11 cellular contexts compared by ENCODE assay signal in the genomic region with DNA sequence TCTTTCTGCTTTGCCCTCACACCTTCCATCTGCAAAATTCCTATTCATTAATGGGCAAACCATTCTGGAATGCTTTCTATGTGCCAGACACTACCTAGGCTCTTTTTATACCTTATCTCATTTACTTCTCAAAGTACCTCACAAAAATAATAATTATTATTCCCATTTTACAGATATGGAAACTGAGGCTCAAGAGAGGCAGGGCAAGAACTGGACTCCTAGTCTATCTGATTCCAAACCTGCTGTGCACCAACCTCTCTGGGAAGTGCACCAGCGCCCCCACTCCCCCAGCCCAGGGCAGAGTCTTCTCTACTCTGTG. TPM values are rescaled to one million over a fixed set of nuclear protein-coding genes. Genes with fewer than 3 reads are reported as not detected.
DNase-seq lines count a peak whose midpoint lies in the region; ATAC-seq, FAIRE-seq and TF ChIP-seq lines count a peak whose summit lies in the region.
"Had no signal": no experiment of that assay in that cellular context is flagged by ENCODE, and none has a peak within 500 bp of the region (broad histone marks: within the 10 kb centered on the region; RNA-seq: fewer than 3 reads in every experiment).

No MANE protein-coding gene starts in this region.

- peaks cover 4% of the 10 kb centered on the region for H3K4me1 Mint-ChIP-seq in astrocyte (ENCODE audit: low read depth, unreplicated experiment)
- peaks cover 12% of the 10 kb centered on the region for H3K4me1 Mint-ChIP-seq in type B pancreatic cell (ENCODE audit: unreplicated experiment)

- H3K27me3 Mint-ChIP-seq in astrocyte (ENCODE audit: low read depth, unreplicated experiment) (peaks cover 73% of the 10 kb centered on the region), type B pancreatic cell (peaks cover 53% of the 10 kb centered on the region)

- no peak overlapping the region for H2AFZ ChIP-seq in astrocyte (ENCODE audit: low read depth, low read length)

- FAIRE-seq in astrocyte (lab: Jason Lieb, UNC), result no peak
- FAIRE-seq: TTC549 had no signal

- H3K27ac Mint-ChIP-seq in astrocyte (ENCODE audit: unreplicated experiment) (no peak overlapping the region), type B pancreatic cell (peak overlapping the region; percentile 62)

- intact Hi-C loops in left ventricle myocardium inferior (cut with micrococcal nuclease), result no loop called here
- intact Hi-C loops in left ventricle myocardium superior (cut with micrococcal nuclease), result no loop called here

- TF ChIP-seq CTCF in left ventricle myocardium inferior (IDR thresholded peaks at IDR 0.05; ENCODE audit: borderline replicate concordance) (no peak), astrocyte (IDR thresholded peaks at IDR 0.05; ENCODE audit: insufficient read depth, low read depth, low read length) (no peak), type B pancreatic cell (conservative IDR thresholded peaks at IDR 0.05) (no peak)

- ATAC-seq in left ventricle myocardium superior, result no peak

- H3K4me3 Mint-ChIP-seq in astrocyte (ENCODE audit: unreplicated experiment) (no peak overlapping the region), type B pancreatic cell (peak overlapping the region; percentile 82)

- H3K36me3 Mint-ChIP-seq in astrocyte (ENCODE audit: low read depth, unreplicated experiment) (peaks cover 1% of the 10 kb centered on the region), type B pancreatic cell (no peaks in the 10 kb centered on the region)

- H3K9me3 Mint-ChIP-seq in astrocyte (ENCODE audit: unreplicated experiment) (peaks cover 7% of the 10 kb centered on the region), type B pancreatic cell (no peaks in the 10 kb centered on the region)
- H3K9me3 Mint-ChIP-seq: dendritic cell treated with granulocyte-macrophage colony-stimulating factor and Interleukin-4, amounts not matched to agents 40 ng/mL and 50 ng/mL, for 4 days had no signal

- H3K27me3 ChIP-seq in left ventricle myocardium inferior (ENCODE audit: low read depth) (peaks cover 44% of the 10 kb centered on the region), astrocyte (ENCODE audit: insufficient read depth, low read length) (peaks cover 31% of the 10 kb centered on the region), muscle layer of colon (ENCODE audit: control insufficient read depth in 1 of 2, insufficient read depth in 2 of 2, low read length in 2 of 2) (peaks cover 5 to 6% of the 10 kb centered on the region in 2 donors)

- H3K4me1 ChIP-seq in left ventricle myocardium inferior (peaks cover 21% of the 10 kb centered on the region), astrocyte (ENCODE audit: insufficient read depth, low read length) (peaks cover 10% of the 10 kb centered on the region), muscle layer of colon (ENCODE audit: insufficient read depth, low read length) (peaks cover 9% of the 10 kb centered on the region)

- H3K9me3 ChIP-seq in left ventricle myocardium inferior (replicated peaks), result no peaks in the 10 kb centered on the region
- no peaks in the 10 kb centered on the region for H3K9me3 ChIP-seq in astrocyte (ENCODE audit: insufficient read depth, low read depth, low read length)
- no peaks in the 10 kb centered on the region for H3K9me3 ChIP-seq in muscle layer of colon (ENCODE audit: low read length)

- peak overlapping the region; percentile 92 for H3K4me2 ChIP-seq in astrocyte (ENCODE audit: low read length)

- H3K79me2 ChIP-seq in astrocyte (ENCODE audit: insufficient read depth, low read length), result no peaks in the 10 kb centered on the region

- DNase-seq in left ventricle myocardium inferior (no peak), left ventricle myocardium superior (no peak), astrocyte (ENCODE audit: low read depth) (no peak), type B pancreatic cell (ENCODE audit: extremely low spot score, unreplicated experiment) (no peak), DMS79 (lab: John Stamatoyannopoulos, UW) (no peak), NCI-H2227 (lab: John Stamatoyannopoulos, UW; ENCODE audit: unreplicated experiment) (no peak), NCI-H2227 treated with DMSO at 0.1 percent for 48 hours (lab: John Stamatoyannopoulos, UW) (no peak)

- H3K36me3 ChIP-seq in left ventricle myocardium inferior (no peaks in the 10 kb centered on the region), astrocyte (ENCODE audit: insufficient read depth, low read length) (no peaks in the 10 kb centered on the region), muscle layer of colon (ENCODE audit: insufficient read depth, low read length) (no peaks in the 10 kb centered on the region)

- peak overlapping the region; percentile 70 for H3K27ac ChIP-seq in left ventricle myocardium inferior (replicated peaks)
- no peak overlapping the region for H3K27ac ChIP-seq in astrocyte (ENCODE audit: low read depth, low read length)
- peak overlapping the region; percentile 17 for H3K27ac ChIP-seq in muscle layer of colon (ENCODE audit: low read depth, low read length)

- H3K4me3 ChIP-seq in left ventricle myocardium inferior (peak overlapping the region; percentile 69), astrocyte (ENCODE audit: insufficient read depth, low read depth, low read length) (peak overlapping the region; percentile 51), muscle layer of colon (ENCODE audit: low read depth in 1 of 2, low read length in 2 of 2) (peak overlapping the region; percentile 49 to 59)

- H3K9ac ChIP-seq in astrocyte (ENCODE audit: low read length), result no peak overlapping the region
- no peak overlapping the region for H3K9ac ChIP-seq in muscle layer of colon (ENCODE audit: low read length)

- H4K20me1 ChIP-seq in astrocyte (ENCODE audit: insufficient read depth, low read length), result no peaks in the 10 kb centered on the region

RNA-seq across cellular contexts. Expression of gene DGAT2, which starts 0.8 kb away (rescaled TPM):
- total RNA-seq in left ventricle myocardium inferior, result 6.9 TPM
- total RNA-seq in left ventricle myocardium superior, result 18.3 TPM
- 0.73 and 1.6 TPM in 2 replicates for total RNA-seq in astrocyte
- 5.9 and 11.2 TPM in 2 replicates for total RNA-seq in type B pancreatic cell (ENCODE audit: low replicate concordance)

RNA-seq across cellular contexts. Expression of gene UVRAG, which starts 47.3 kb away (rescaled TPM):
- total RNA-seq in left ventricle myocardium inferior (11.4 TPM), left ventricle myocardium superior (14.9 TPM), astrocyte (14.5 and 15.3 TPM in 2 replicates), type B pancreatic cell (ENCODE audit: low replicate concordance) (20.7 and 29.5 TPM in 2 replicates)

RNA-seq across cellular contexts. Expression of gene MOGAT2, which starts 50.1 kb away (rescaled TPM):
- not detected for total RNA-seq in left ventricle myocardium inferior
- total RNA-seq in left ventricle myocardium superior, result 0.17 TPM
- total RNA-seq in astrocyte, result not detected in 2 replicates
- total RNA-seq in type B pancreatic cell (ENCODE audit: low replicate concordance), result 1.2 and 2.2 TPM in 2 replicates
- total RNA-seq: myocyte had no signal
